21 cellular contexts compared by ENCODE assay signal in the genomic region with DNA sequence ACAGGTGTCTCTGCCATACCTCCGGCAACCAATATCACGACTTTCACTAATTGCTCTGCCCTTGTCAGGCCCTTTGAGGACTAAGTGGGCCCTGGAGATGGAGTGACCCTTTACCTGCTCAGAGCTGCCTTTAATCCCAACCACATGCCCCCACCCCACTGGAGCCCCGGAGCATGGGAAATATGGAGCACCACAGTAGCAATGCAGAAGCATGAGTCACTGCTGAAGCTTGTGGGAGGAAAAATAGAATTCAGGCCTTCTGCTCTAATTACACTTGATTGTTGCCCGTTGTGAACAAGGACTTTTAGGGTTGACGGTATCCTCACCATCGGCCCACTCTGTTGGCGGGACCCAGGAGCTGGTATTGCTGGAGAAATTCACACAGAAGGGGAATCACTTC. TPM values are rescaled to one million over a fixed set of nuclear protein-coding genes. Genes with fewer than 3 reads are reported as not detected.
DNase-seq lines count a peak whose midpoint lies in the region; ATAC-seq, FAIRE-seq and TF ChIP-seq lines count a peak whose summit lies in the region.
"Had no signal": no experiment of that assay in that cellular context is flagged by ENCODE, and none has a peak within 500 bp of the region (broad histone marks: within the 10 kb centered on the region; RNA-seq: fewer than 3 reads in every experiment).

No MANE protein-coding gene starts in this region.

- DNase-seq in Ammon's horn (ENCODE audit: low spot score) = peak; percentile 48
- peak; percentile 58 for DNase-seq in LHCN-M2 (ENCODE audit: low read depth)
- DNase-seq in bronchial epithelial cell (ENCODE audit: low read depth) = peak; percentile 23
- DNase-seq in neural progenitor cell (ENCODE audit: low spot score) = no peak
- DNase-seq in HCEC 1CT = no peak
- DNase-seq in KG1 (lab: John Stamatoyannopoulos, UW) = no peak
- no peak for DNase-seq in sciatic nerve (ENCODE audit: low spot score)
- no peak for DNase-seq in ovary
- DNase-seq: activated CD4-positive, alpha-beta T cell treated with anti-CD3 and anti-CD28 coated beads for 48 hours; activated CD8-positive, alpha-beta memory T cell treated with anti-CD3 and anti-CD28 coated beads, Interleukin-2, amount 50 U/mL, for 4 hours; CD8-positive, alpha-beta T cell; DMS79; naive thymus-derived CD8-positive, alpha-beta T cell; NCI-H1092 treated with DMSO at 0.1 percent for 48 hours; NCI-H2081; NCI-H510A had no signal

- peaks cover 2% of the 10 kb centered on the region for H3K9me3 Mint-ChIP-seq in neural progenitor cell
- H3K9me3 Mint-ChIP-seq: CD8-positive, alpha-beta T cell; naive thymus-derived CD8-positive, alpha-beta T cell had no signal

- H3K36me3 ChIP-seq in bronchial epithelial cell (ENCODE audit: control insufficient read depth, insufficient read depth, low read length) (no peaks in the 10 kb centered on the region), neural progenitor cell (no peaks in the 10 kb centered on the region), ovary (no peaks in the 10 kb centered on the region)
- H3K36me3 ChIP-seq: vagina had no signal

- peaks cover 9% of the 10 kb centered on the region for H3K27me3 Mint-ChIP-seq in neural progenitor cell (ENCODE audit: insufficient read depth, low read depth)

- H3K9me3 ChIP-seq in neural progenitor cell (ENCODE audit: low read depth) (no peaks in the 10 kb centered on the region), ovary (no peaks in the 10 kb centered on the region)
- H3K9me3 ChIP-seq: vagina had no signal

- ATAC-seq in sciatic nerve = no peak
- ATAC-seq: CD8-positive, alpha-beta T cell; naive thymus-derived CD8-positive, alpha-beta T cell had no signal

- H3K4me1 ChIP-seq in neural progenitor cell (peaks cover 13% of the 10 kb centered on the region), ovary (ENCODE audit: insufficient read depth) (no peaks in the 10 kb centered on the region)
- H3K4me1 ChIP-seq: vagina had no signal

- no peak overlapping the region for H2AFZ ChIP-seq in neural progenitor cell (replicated peaks)

- no peak overlapping the region for H3K9ac ChIP-seq in neural progenitor cell
- H3K9ac ChIP-seq: KMS-11 had no signal

- intact Hi-C loops in sciatic nerve (cut with DNase I) (no loop called here), ovary (cut with DNase I) (no loop called here)

- no peak for TF ChIP-seq EP300 in ovary (IDR thresholded peaks at IDR 0.05)

- H4K20me1 ChIP-seq in neural progenitor cell (ENCODE audit: low read depth) = no peaks in the 10 kb centered on the region

- H3F3A ChIP-seq in neural progenitor cell (ENCODE audit: low read depth) = no peaks in the 10 kb centered on the region

- 72 to 84% (median 83%) methylated on average over 7 of the region's 7 CpGs for WGBS in ovary, 3 donors

- no peaks in the 10 kb centered on the region for H3K36me3 Mint-ChIP-seq in neural progenitor cell
- H3K36me3 Mint-ChIP-seq: CD8-positive, alpha-beta T cell had no signal

- H3K4me3 Mint-ChIP-seq in neural progenitor cell = no peak overlapping the region
- H3K4me3 Mint-ChIP-seq: CD8-positive, alpha-beta T cell had no signal

- no peak overlapping the region for H3K27ac ChIP-seq in neural progenitor cell
- H3K27ac ChIP-seq in ovary = no peak overlapping the region
- H3K27ac ChIP-seq: KMS-11, RWPE1, vagina had no signal

- H3K79me2 ChIP-seq in neural progenitor cell (ENCODE audit: low read depth) = no peaks in the 10 kb centered on the region

- H3K4me3 ChIP-seq in bronchial epithelial cell (ENCODE audit: low read depth, low read length) (no peak overlapping the region), neural progenitor cell (no peak overlapping the region), ovary (no peak overlapping the region)
- H3K4me3 ChIP-seq: vagina had no signal

- no peak overlapping the region for H3K4me2 ChIP-seq in neural progenitor cell

- peaks cover 42% of the 10 kb centered on the region for H3K4me1 Mint-ChIP-seq in neural progenitor cell

- H3K27ac Mint-ChIP-seq in neural progenitor cell = peak overlapping the region; percentile 72
- H3K27ac Mint-ChIP-seq: CD8-positive, alpha-beta T cell had no signal

- TF ChIP-seq CTCF in bronchial epithelial cell (IDR thresholded peaks at IDR 0.05; ENCODE audit: insufficient read depth, low read length, severe bottlenecking) = no peak
- TF ChIP-seq CTCF in neural progenitor cell (IDR thresholded peaks at IDR 0.05) = no peak
- TF ChIP-seq CTCF in ovary (IDR thresholded peaks at IDR 0.05) = no peak

- H3K27me3 ChIP-seq in bronchial epithelial cell (ENCODE audit: control insufficient read depth, insufficient read depth, low read length) (no peaks in the 10 kb centered on the region), neural progenitor cell (no peaks in the 10 kb centered on the region), ovary (no peaks in the 10 kb centered on the region)
- H3K27me3 ChIP-seq: vagina had no signal

- no peak for FAIRE-seq in bronchial epithelial cell (lab: Jason Lieb, UNC)
- FAIRE-seq: endometrium, GM18507 had no signal

- TF ChIP-seq POLR2A in ovary (IDR thresholded peaks at IDR 0.05) = no peak

RNA-seq across cellular contexts. Expression of gene FRMD4A, which starts 52.5 kb away (rescaled TPM):
- total RNA-seq in LHCN-M2 (2014; rRNA removed) (34.8 and 39.0 TPM in 2 replicates), bronchial epithelial cell (0.90 and 3.2 TPM in 2 replicates), neural progenitor cell (ENCODE audit: low replicate concordance) (20.2 and 22.6 TPM in 2 replicates), sciatic nerve (98.0 TPM), ovary (10 to 100 TPM in 4 of 7 donors, 1 to 10 TPM in 3; 5.5 to 24.7 (median 12.0) TPM)
- polyA plus RNA-seq in LHCN-M2 (2012) = 57.1 TPM
- 10 to 100 TPM; 11.0 to 11.3 TPM for polyA plus RNA-seq in ovary

Comparison
In these comparisons a context has a peak if more than half of its experiments do, and no peak if none do; other contexts are left out.
1. DNase-seq: peak in Ammon's horn (single experiment), LHCN-M2 (single experiment) and bronchial epithelial cell (single experiment); none in neural progenitor cell (single experiment), HCEC 1CT (single experiment), KG1 (single experiment), sciatic nerve (single experiment) and ovary (0 of 5).